Comparison of ENCODE assay signal across 19 cellular contexts in the genomic region with DNA sequence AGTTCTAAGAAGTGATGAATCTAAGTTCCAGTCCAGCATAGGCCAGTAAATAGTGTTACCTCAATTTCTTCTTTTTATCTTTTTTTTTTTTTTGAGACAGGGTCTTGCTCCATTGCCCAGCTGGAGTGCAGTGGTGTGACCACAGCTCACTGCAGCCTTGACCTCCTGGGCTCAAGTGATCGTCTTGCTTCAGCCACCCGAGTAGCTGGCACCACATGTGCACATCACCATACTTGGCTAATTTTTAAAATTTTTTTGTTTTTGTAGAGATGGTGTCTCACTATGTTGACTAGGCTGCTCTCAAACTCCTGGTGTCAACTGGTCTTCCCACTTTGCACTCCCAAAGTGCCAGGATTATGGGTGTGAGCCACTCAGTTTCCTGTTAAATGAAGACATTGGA.
DNase-seq lines count a peak whose midpoint lies in the region; ATAC-seq and TF ChIP-seq lines count a peak whose summit lies in the region.
"Had no signal": no experiment of that assay in that cellular context is flagged by ENCODE, and none has a peak within 500 bp of the region (broad histone marks: within the 10 kb centered on the region; RNA-seq: fewer than 3 reads in every experiment).

No MANE protein-coding gene starts in this region.

- H3K4me3 ChIP-seq in heart right ventricle = no peak overlapping the region
- H3K4me3 ChIP-seq in epithelial cell of proximal tubule (ENCODE audit: low read depth, low read length) = no peak overlapping the region
- H3K4me3 ChIP-seq in muscle layer of colon (ENCODE audit: low read depth in 1 of 2, low read length in 2 of 2) = no peak overlapping the region
- H3K4me3 ChIP-seq: BLaER1, HAP-1 had no signal

- H3K27ac ChIP-seq in heart right ventricle (peak overlapping the region in 6 of 10 donors; percentile 32 to 68 (median 47)), muscle layer of colon (ENCODE audit: low read depth, low read length) (peak overlapping the region; percentile 7)
- H3K27ac ChIP-seq: BLaER1 had no signal

- H3K36me3 ChIP-seq in heart right ventricle (no peaks in the 10 kb centered on the region), muscle layer of colon (ENCODE audit: insufficient read depth, low read length) (no peaks in the 10 kb centered on the region)
- H3K36me3 ChIP-seq: BLaER1, HAP-1 had no signal

- TF ChIP-seq CTCF in heart right ventricle (IDR thresholded peaks at IDR 0.05) (no peak), epithelial cell of proximal tubule (conservative IDR thresholded peaks at IDR 0.05; ENCODE audit: low read depth, low read length) (no peak)

- WGBS in heart right ventricle, 2 donors = 89 to 97% methylated on average over 2 of the region's 2 CpGs

- peaks cover 0 to 26% (median 9%) of the 10 kb centered on the region in 9 donors for H3K4me1 ChIP-seq in heart right ventricle
- peaks cover 16% of the 10 kb centered on the region for H3K4me1 ChIP-seq in muscle layer of colon (ENCODE audit: insufficient read depth, low read length)
- H3K4me1 ChIP-seq: HAP-1 had no signal

- H3K27me3 ChIP-seq in heart right ventricle = no peaks in the 10 kb centered on the region
- H3K27me3 ChIP-seq in muscle layer of colon (ENCODE audit: control insufficient read depth in 1 of 2, insufficient read depth in 2 of 2, low read length in 2 of 2) = no peaks in the 10 kb centered on the region
- H3K27me3 ChIP-seq: BLaER1 had no signal

- H3K9me3 ChIP-seq in heart right ventricle (peaks cover 0 to 5% (median 0%) of the 10 kb centered on the region in 11 donors), muscle layer of colon (ENCODE audit: low read length) (no peaks in the 10 kb centered on the region)
- H3K9me3 ChIP-seq: HAP-1 had no signal

- ATAC-seq in heart right ventricle = no peak

- no peak for DNase-seq in heart right ventricle
- DNase-seq in cardiac septum (ENCODE audit: low spot score) = no peak
- DNase-seq in epithelial cell of proximal tubule (ENCODE audit: low read depth) = peak; percentile 23
- no peak for DNase-seq in globus pallidus (ENCODE audit: low spot score)
- DNase-seq in pons (ENCODE audit: low spot score) = no peak
- DNase-seq in SK-N-DZ (ENCODE audit: low spot score) = no peak
- DNase-seq: CD4-positive, CD25-positive, alpha-beta regulatory T cell; GOT3; HFFc6; KBM-7; NCI-H1105; NCI-H1436 treated with DMSO at 0.1 percent for 48 hours; NCI-H187 treated with DMSO at 0.1 percent for 48 hours; NCI-H2107; NCI-H524; NCI-H748 treated with DMSO at 0.1 percent for 48 hours had no signal

- no peak overlapping the region for H3K9ac ChIP-seq in muscle layer of colon (ENCODE audit: low read length)
- H3K9ac ChIP-seq: BLaER1 had no signal

- intact Hi-C loops in heart right ventricle (cut with DNase I) (loop anchor here in 4 of 10 donors (10.0 kb wide), 3 partner anchors 739 to 1059 kb away; no protein-coding TSS in a partner anchor), cardiac septum (cut with DNase I) (loop anchor here (10.0 kb wide), 1 partner anchor 1059 kb away; no protein-coding TSS in a partner anchor)
